Comparison of ENCODE assay signal across 11 cellular contexts in the genomic region with DNA sequence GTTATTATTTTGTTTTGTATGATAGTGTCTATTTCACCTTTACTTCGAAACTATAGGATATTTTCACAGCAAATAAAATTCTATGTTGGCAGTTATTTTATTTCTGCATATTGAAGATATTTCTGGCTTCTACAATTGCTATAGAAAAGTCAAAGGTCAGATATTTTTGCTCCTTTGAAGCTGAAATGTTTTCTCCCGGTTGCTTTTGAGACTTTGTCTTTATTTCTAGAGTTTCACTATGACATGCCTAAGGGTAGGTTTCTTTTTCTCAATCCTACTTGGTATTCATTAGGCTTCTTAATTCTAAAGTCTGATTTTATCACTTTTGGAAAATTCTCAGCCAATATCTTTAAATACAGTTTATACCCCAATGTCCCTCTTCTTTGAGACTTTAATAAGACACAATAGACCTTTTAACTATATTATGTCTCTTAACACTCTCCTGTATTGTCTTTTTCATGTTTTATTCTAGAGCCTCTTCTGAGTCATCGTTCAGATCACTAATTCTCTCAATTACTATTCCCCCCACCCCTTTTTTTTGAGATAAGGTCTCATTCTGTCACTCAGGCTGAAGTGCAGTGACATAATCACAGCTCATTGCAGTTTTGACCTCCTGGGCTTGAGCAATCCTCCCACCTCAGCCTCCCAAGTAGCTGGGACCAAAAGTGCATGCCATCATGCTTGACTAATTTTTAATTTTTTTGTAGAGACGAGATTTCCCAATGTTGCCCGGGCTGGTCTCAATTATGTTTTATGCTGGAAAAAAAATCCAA. TPM values are rescaled to one million over a fixed set of nuclear protein-coding genes. Genes with fewer than 3 reads are reported as not detected.
DNase-seq lines count a peak whose midpoint lies in the region; ATAC-seq and TF ChIP-seq lines count a peak whose summit lies in the region.
"Had no signal": no experiment of that assay in that cellular context is flagged by ENCODE, and none has a peak within 500 bp of the region (broad histone marks: within the 10 kb centered on the region; RNA-seq: fewer than 3 reads in every experiment).

No MANE protein-coding gene starts in this region.

- TF ChIP-seq POLR2A in Peyer's patch (IDR thresholded peaks at IDR 0.05), result no peak

- peak; percentile 11 for DNase-seq in GM04504 (ENCODE audit: low read depth)
- peak; percentile 6 to 34 for DNase-seq in cardiac fibroblast (ENCODE audit: low read depth in 2 of 2)
- DNase-seq in DMS79 (lab: John Stamatoyannopoulos, UW), result no peak
- DNase-seq in stimulated activated CD4-positive, alpha-beta T cell treated with anti-CD3 and anti-CD28 coated beads, Interleukin-4, amount 100 ng/mL, for 1 hour, result no peak
- DNase-seq in H4 (ENCODE audit: low spot score), result no peak
- DNase-seq in Peyer's patch, result no peak
- DNase-seq: KG1, left ventricle myocardium inferior, NCI-H526 treated with DMSO at 0.1 percent for 48 hours had no signal

- no peaks in the 10 kb centered on the region for H3K9me3 ChIP-seq in Peyer's patch
- H3K9me3 ChIP-seq: left ventricle myocardium inferior had no signal

- no peak for TF ChIP-seq CTCF in cardiac fibroblast (IDR thresholded peaks at IDR 0.05; ENCODE audit: low read depth, low read length)
- no peak for TF ChIP-seq CTCF in Peyer's patch (IDR thresholded peaks at IDR 0.05)

- H3K36me3 ChIP-seq in Peyer's patch, result peaks cover 0 to 18% (median 0%) of the 10 kb centered on the region in 3 donors

- no peak overlapping the region for H3K27ac ChIP-seq in Peyer's patch
- H3K27ac ChIP-seq: left ventricle myocardium inferior had no signal

- no peaks in the 10 kb centered on the region for H3K27me3 ChIP-seq in Peyer's patch

- ATAC-seq in GM19463 (IDR thresholded peaks at IDR 0.05; ENCODE audit: unreplicated experiment), result peak; percentile 85
- peak; percentile 66 for ATAC-seq in HG03196 (IDR thresholded peaks at IDR 0.05; ENCODE audit: unreplicated experiment)

- H3K4me3 ChIP-seq in cardiac fibroblast (replicated peaks in 1 of 2; ENCODE audit: low read depth in 2 of 2, low read length in 2 of 2), result no peak overlapping the region
- no peak overlapping the region for H3K4me3 ChIP-seq in Peyer's patch
- H3K4me3 ChIP-seq: left ventricle myocardium inferior had no signal

- no peaks in the 10 kb centered on the region for H3K4me1 ChIP-seq in Peyer's patch
- H3K4me1 ChIP-seq: left ventricle myocardium inferior had no signal

RNA-seq across cellular contexts. Expression of a gene that starts 50.5 kb away (rescaled TPM):
- total RNA-seq in H4 (2014; rRNA removed; shearing (Covaris generic)), result 7.6 and 14.7 TPM in 2 replicates
- 10 to 100 TPM; 12.6 to 44.6 (median 21.8) TPM for total RNA-seq in Peyer's patch

RNA-seq across cellular contexts. Expression of a gene that starts 51.0 kb away (rescaled TPM):
- total RNA-seq in H4 (2014; rRNA removed; shearing (Covaris generic)), result 111 and 119 TPM in 2 replicates
- total RNA-seq in Peyer's patch, result 10 to 100 TPM; 27.2 to 54.2 (median 51.5) TPM

Comparison
In these comparisons a context has a peak if more than half of its experiments do, and no peak if none do; other contexts are left out.
1. DNase-seq: peak in GM04504 (single experiment) and cardiac fibroblast (2 of 2); none in DMS79 (single experiment), stimulated activated CD4-positive, alpha-beta T cell treated with anti-CD3 and anti-CD28 coated beads, Interleukin-4, amount 100 ng/mL, for 1 hour (single experiment), H4 (single experiment) and Peyer's patch (0 of 3).